Comparison of ENCODE assay signal across 23 cellular contexts in genomic region chr6:113901482-113901881, GRCh38.
DNase-seq lines count a peak whose midpoint lies in the region; ATAC-seq and TF ChIP-seq lines count a peak whose summit lies in the region.
"Had no signal": no experiment of that assay in that cellular context is flagged by ENCODE, and none has a peak within 500 bp of the region (broad histone marks: within the 10 kb centered on the region; RNA-seq: fewer than 3 reads in every experiment).

No MANE protein-coding gene starts in this region.

- no peaks in the 10 kb centered on the region for H3K36me3 Mint-ChIP-seq in nephron (ENCODE audit: low read depth)

- H3K9me3 Mint-ChIP-seq in nephron: peaks cover 4% of the 10 kb centered on the region
- H3K9me3 Mint-ChIP-seq: activated T-cell treated with anti-CD3 and anti-CD28 coated beads, Interleukin-2, amount 50 U/mL, for 24 hours had no signal

- peak overlapping the region; percentile 83 to 97 (median 85) for H3K27ac Mint-ChIP-seq in nephron
- H3K27ac Mint-ChIP-seq: activated CD4-positive, alpha-beta T cell treated with anti-CD3 and anti-CD28 coated beads for 36 hours; activated T-cell treated with anti-CD3 and anti-CD28 coated beads, Interleukin-2, amount 50 U/mL, for 24 hours; neural progenitor cell; progenitor cell of endocrine pancreas; T-helper 17 cell had no signal

- no peak for ATAC-seq in GM21526 (IDR thresholded peaks at IDR 0.05; ENCODE audit: low FRiP score, unreplicated experiment)
- ATAC-seq in HG03025 (IDR thresholded peaks at IDR 0.05; ENCODE audit: low FRiP score, unreplicated experiment): no peak
- ATAC-seq: activated CD4-positive, alpha-beta T cell treated with anti-CD3 and anti-CD28 coated beads for 36 hours; gastroesophageal sphincter; T-helper 17 cell; upper lobe of right lung had no signal

- H3K4me1 Mint-ChIP-seq in nephron: peaks cover 45% of the 10 kb centered on the region
- H3K4me1 Mint-ChIP-seq: activated CD4-positive, alpha-beta T cell treated with anti-CD3 and anti-CD28 coated beads for 36 hours; T-helper 17 cell had no signal

- DNase-seq in AG09309 (ENCODE audit: low read depth) (peak; percentile 28), amniotic epithelial cell (ENCODE audit: low read depth) (peak; percentile 66), fibroblast of gingiva (ENCODE audit: low read depth) (peak; percentile 6), NCI-H1930 (lab: John Stamatoyannopoulos, UW) (no peak), head of caudate nucleus (no peak)
- DNase-seq: activated CD4-positive, alpha-beta T cell treated with anti-CD3 and anti-CD28 coated beads for 36 hours; activated CD8-positive, alpha-beta memory T cell treated with anti-CD3 and anti-CD28 coated beads for 24 hours; activated naive CD4-positive, alpha-beta T cell; activated T-cell treated with anti-CD3 and anti-CD28 coated beads, Interleukin-2, amount 50 U/mL, for 24 hours; GF-D8; Kasumi-1; NCI-H1694 treated with DMSO at 0.1 percent for 48 hours; NCI-H526 treated with DMSO at 0.1 percent for 48 hours; T-helper 17 cell; upper lobe of right lung had no signal

- peak overlapping the region in 1 of 3 experiments; percentile 26 for H3K4me3 Mint-ChIP-seq in nephron
- H3K4me3 Mint-ChIP-seq: activated CD4-positive, alpha-beta T cell treated with anti-CD3 and anti-CD28 coated beads for 36 hours; activated T-cell treated with anti-CD3 and anti-CD28 coated beads, Interleukin-2, amount 50 U/mL, for 24 hours; neural progenitor cell; T-helper 17 cell had no signal

- no peak overlapping the region for H3K4me3 ChIP-seq in AG09309 (ENCODE audit: control insufficient read depth, low read depth, low read length)
- H3K4me3 ChIP-seq: BLaER1, gastroesophageal sphincter, neural progenitor cell, skin epidermis, upper lobe of right lung had no signal

- no peaks in the 10 kb centered on the region for H3K27me3 Mint-ChIP-seq in nephron (ENCODE audit: low read depth)
- H3K27me3 Mint-ChIP-seq: activated CD4-positive, alpha-beta T cell treated with anti-CD3 and anti-CD28 coated beads for 36 hours had no signal

- intact Hi-C loops in head of caudate nucleus (cut with DNase I): loop anchor here (10.0 kb wide), 1 partner anchor 1117 kb away; no protein-coding TSS in a partner anchor

- no peak for TF ChIP-seq CTCF in AG09309 (IDR thresholded peaks at IDR 0.05; ENCODE audit: control insufficient read depth, insufficient read depth, low read depth, low read length, missing control alignments)
- TF ChIP-seq CTCF in nephron (IDR thresholded peaks at IDR 0.05; ENCODE audit: unreplicated experiment in 3 of 3): no peak

Comparison
In these comparisons a context has a peak if more than half of its experiments do, and no peak if none do; other contexts are left out.
1. DNase-seq: peak in AG09309 (single experiment), amniotic epithelial cell (single experiment) and fibroblast of gingiva (single experiment); none in NCI-H1930 (0 of 2) and head of caudate nucleus (0 of 42).